24 cellular contexts compared by ENCODE assay signal in the genomic region with DNA sequence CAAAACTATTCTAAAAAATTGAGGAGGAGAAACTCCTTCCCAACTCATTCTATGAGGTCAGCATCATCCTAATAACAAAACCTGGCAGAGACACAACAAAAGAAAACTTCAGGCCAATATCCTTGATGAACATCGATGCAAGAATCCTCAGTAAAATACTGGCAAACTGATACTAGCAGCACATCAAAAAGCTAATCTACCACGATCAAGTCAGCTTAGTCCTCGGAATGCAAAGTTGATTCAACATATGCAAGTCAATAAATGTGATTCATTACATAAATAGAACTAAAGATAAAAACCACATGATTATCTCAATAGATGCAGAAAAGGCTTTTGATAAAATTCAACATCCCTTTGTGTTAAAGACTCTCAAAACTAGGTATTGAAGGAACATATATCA.
DNase-seq lines count a peak whose midpoint lies in the region; FAIRE-seq and TF ChIP-seq lines count a peak whose summit lies in the region.
"Had no signal": no experiment of that assay in that cellular context is flagged by ENCODE, and none has a peak within 500 bp of the region (broad histone marks: within the 10 kb centered on the region; RNA-seq: fewer than 3 reads in every experiment).

No MANE protein-coding gene starts in this region.

- whole genome bisulfite sequencing in mesendoderm (ENCODE audit: extremely low coverage, insufficient coverage, low lambda C conversion rate): no CpG with 5 or more reads among the region's 3 CpGs

- H3K79me1 ChIP-seq in mesendoderm (ENCODE audit: low read length): no peaks in the 10 kb centered on the region

- no peak overlapping the region for H2BK15ac ChIP-seq in mesendoderm (replicated peaks; ENCODE audit: low read depth)

- no peak overlapping the region for H3K4ac ChIP-seq in mesendoderm (ENCODE audit: low read depth, low read length)

- H3K4me2 ChIP-seq in astrocyte (ENCODE audit: low read length): peak overlapping the region; percentile 21
- H3K4me2 ChIP-seq in osteoblast (ENCODE audit: insufficient read depth, low read length): peak overlapping the region; percentile 7
- H3K4me2 ChIP-seq in mesendoderm (ENCODE audit: low read length): no peak overlapping the region
- H3K4me2 ChIP-seq: BLaER1 treated with 17β-estradiol and CSF1 and Interleukin-3, amounts not matched to agents 10 nM and 100 nM had no signal

- no peak overlapping the region for H3K56ac ChIP-seq in mesendoderm (ENCODE audit: low read length)

- H3K18ac ChIP-seq in mesendoderm (ENCODE audit: low read length): no peak overlapping the region

- TF ChIP-seq CTCF in HFFc6 (IDR thresholded peaks at IDR 0.05) (no peak), astrocyte (IDR thresholded peaks at IDR 0.05; ENCODE audit: insufficient read depth, low read depth, low read length) (no peak), osteoblast (IDR thresholded peaks at IDR 0.05; ENCODE audit: extremely low read depth, low read depth, low read length) (no peak)

- H3K9ac ChIP-seq in astrocyte (ENCODE audit: low read length) (no peak overlapping the region), mesendoderm (ENCODE audit: low read length) (no peak overlapping the region)
- H3K9ac ChIP-seq: BLaER1 treated with 17β-estradiol and CSF1 and Interleukin-3, amounts not matched to agents 10 nM and 100 nM had no signal

- no peak overlapping the region for H2BK120ac ChIP-seq in mesendoderm (ENCODE audit: low read depth, low read length)

- H3K36me3 Mint-ChIP-seq in HFFc6 (ENCODE audit: low read depth): peaks cover 47% of the 10 kb centered on the region
- H3K36me3 Mint-ChIP-seq in astrocyte (ENCODE audit: low read depth, unreplicated experiment): peaks cover 15% of the 10 kb centered on the region

- peaks cover 6% of the 10 kb centered on the region for H3K79me2 ChIP-seq in astrocyte (ENCODE audit: insufficient read depth, low read length)
- peaks cover 10% of the 10 kb centered on the region for H3K79me2 ChIP-seq in osteoblast (ENCODE audit: insufficient read depth, low read length)
- no peaks in the 10 kb centered on the region for H3K79me2 ChIP-seq in mesendoderm (ENCODE audit: control insufficient read depth, insufficient read depth, low read length)

- H4K5ac ChIP-seq in mesendoderm (ENCODE audit: low read length): no peak overlapping the region

- H3K27me3 Mint-ChIP-seq in HFFc6 (ENCODE audit: insufficient read depth) (no peaks in the 10 kb centered on the region; the same call in none of the 2 replicates), astrocyte (ENCODE audit: low read depth, unreplicated experiment) (no peaks in the 10 kb centered on the region)
- H3K27me3 Mint-ChIP-seq: CD4-positive, alpha-beta memory T cell had no signal

- H3K27me3 ChIP-seq in astrocyte (ENCODE audit: insufficient read depth, low read length): no peaks in the 10 kb centered on the region
- no peaks in the 10 kb centered on the region for H3K27me3 ChIP-seq in osteoblast (ENCODE audit: insufficient read depth, low read length)
- no peaks in the 10 kb centered on the region for H3K27me3 ChIP-seq in mesendoderm (ENCODE audit: insufficient read depth, low read length, poor library complexity)
- H3K27me3 ChIP-seq: BLaER1 treated with 17β-estradiol and CSF1 and Interleukin-3, amounts not matched to agents 10 nM and 100 nM; SJCRH30 had no signal

- no peak overlapping the region for H2AK5ac ChIP-seq in mesendoderm (ENCODE audit: low read length)

- H3K23ac ChIP-seq in mesendoderm (ENCODE audit: low read length): no peak overlapping the region

- H3K4me1 ChIP-seq in astrocyte (ENCODE audit: insufficient read depth, low read length) (peaks cover 4% of the 10 kb centered on the region), osteoblast (ENCODE audit: insufficient read depth, low read length) (peaks cover 10% of the 10 kb centered on the region), mesendoderm (ENCODE audit: control insufficient read depth, low read depth, low read length) (no peaks in the 10 kb centered on the region)
- H3K4me1 ChIP-seq: Caco-2, SJCRH30 had no signal

- H3K27ac Mint-ChIP-seq in HFFc6: peak overlapping the region; percentile 53
- H3K27ac Mint-ChIP-seq in astrocyte (ENCODE audit: unreplicated experiment): no peak overlapping the region

- H2BK5ac ChIP-seq in mesendoderm (ENCODE audit: low read length): no peak overlapping the region

- H4K20me1 ChIP-seq in astrocyte (ENCODE audit: insufficient read depth, low read length) (peaks cover 4% of the 10 kb centered on the region), osteoblast (ENCODE audit: insufficient read depth, low read length) (no peaks in the 10 kb centered on the region)
- H4K20me1 ChIP-seq: BLaER1 treated with 17β-estradiol and CSF1 and Interleukin-3, amounts not matched to agents 10 nM and 100 nM had no signal

- peak overlapping the region; percentile 3 for H3K27ac ChIP-seq in astrocyte (ENCODE audit: low read depth, low read length)
- peak overlapping the region; percentile 25 for H3K27ac ChIP-seq in osteoblast (ENCODE audit: low read depth, low read length)
- H3K27ac ChIP-seq in mesendoderm (ENCODE audit: low read depth, low read length): no peak overlapping the region
- H3K27ac ChIP-seq: BLaER1 treated with 17β-estradiol and CSF1 and Interleukin-3, amounts not matched to agents 10 nM and 100 nM; SJCRH30 had no signal

- H2AFZ ChIP-seq in astrocyte (ENCODE audit: low read depth, low read length) (no peak overlapping the region), osteoblast (ENCODE audit: low read length) (no peak overlapping the region)

- peak overlapping the region; percentile 2; the same call in 1 of the 2 replicates for H3K4me3 Mint-ChIP-seq in HFFc6
- no peak overlapping the region for H3K4me3 Mint-ChIP-seq in astrocyte (ENCODE audit: unreplicated experiment)
- H3K4me3 Mint-ChIP-seq: CD4-positive, alpha-beta memory T cell had no signal

- H3K4me3 ChIP-seq in astrocyte (ENCODE audit: insufficient read depth, low read depth, low read length) (no peak overlapping the region), osteoblast (ENCODE audit: insufficient read depth, low read length) (no peak overlapping the region), mesendoderm (ENCODE audit: low read length) (no peak overlapping the region)
- H3K4me3 ChIP-seq: BLaER1 treated with 17β-estradiol and CSF1 and Interleukin-3, amounts not matched to agents 10 nM and 100 nM; K562; SJCRH30 had no signal

- H3K36me3 ChIP-seq in astrocyte (ENCODE audit: insufficient read depth, low read length): no peaks in the 10 kb centered on the region
- no peaks in the 10 kb centered on the region for H3K36me3 ChIP-seq in osteoblast (ENCODE audit: insufficient read depth, low read length)
- H3K36me3 ChIP-seq in mesendoderm (ENCODE audit: control insufficient read depth, insufficient read depth, low read length): no peaks in the 10 kb centered on the region
- H3K36me3 ChIP-seq: SJCRH30 had no signal

- FAIRE-seq in astrocyte (lab: Jason Lieb, UNC): no peak
- FAIRE-seq: GM18507, H1, K562, RCC 7860 had no signal

- no peak overlapping the region for H4K8ac ChIP-seq in mesendoderm (ENCODE audit: low read depth, low read length)

- H3K4me1 Mint-ChIP-seq in HFFc6 (ENCODE audit: low read depth) (peaks cover 58% of the 10 kb centered on the region), astrocyte (ENCODE audit: low read depth, unreplicated experiment) (peaks cover 6% of the 10 kb centered on the region)

- H3K9me3 ChIP-seq in astrocyte (ENCODE audit: insufficient read depth, low read depth, low read length) (no peaks in the 10 kb centered on the region), osteoblast (ENCODE audit: low read depth, low read length) (no peaks in the 10 kb centered on the region)
- H3K9me3 ChIP-seq: SJCRH30 had no signal

- H3K9me3 Mint-ChIP-seq in HFFc6 (no peaks in the 10 kb centered on the region; the same call in 1 of the 2 replicates), astrocyte (ENCODE audit: unreplicated experiment) (peaks cover 2% of the 10 kb centered on the region)

- DNase-seq in EL (peak; percentile 48), HFFc6 (peak; percentile 69), astrocyte (ENCODE audit: low read depth) (peak; percentile 68), osteoblast (ENCODE audit: insufficient read length, low spot score, missing footprints) (no peak), glomerular visceral epithelial cell (ENCODE audit: extremely low spot score) (no peak), NCI-H2107 treated with DMSO at 0.1 percent for 48 hours (lab: John Stamatoyannopoulos, UW; ENCODE audit: unreplicated experiment) (no peak), mesendoderm (no peak)
- DNase-seq: Caco-2; CD4-positive, alpha-beta memory T cell; DND-41; GDM1; NCI-H1092; NCI-H1436; NCI-H187 treated with DMSO at 0.1 percent for 48 hours; NCI-H345; NCI-H524; NCI-H774; NK-92 treated with Interleukin-12 subunit alpha and Interleukin-12 subunit beta, amount 100 ng/mL, for 24 hours; SJCRH30 had no signal

Comparison
In these comparisons a context has a peak if more than half of its experiments do, and no peak if none do; other contexts are left out.
1. DNase-seq: peak in EL (single experiment), HFFc6 (single experiment) and astrocyte (single experiment); none in osteoblast (single experiment), glomerular visceral epithelial cell (single experiment), NCI-H2107 treated with DMSO at 0.1 percent for 48 hours (single experiment) and mesendoderm (single experiment).